In the genomic region with DNA sequence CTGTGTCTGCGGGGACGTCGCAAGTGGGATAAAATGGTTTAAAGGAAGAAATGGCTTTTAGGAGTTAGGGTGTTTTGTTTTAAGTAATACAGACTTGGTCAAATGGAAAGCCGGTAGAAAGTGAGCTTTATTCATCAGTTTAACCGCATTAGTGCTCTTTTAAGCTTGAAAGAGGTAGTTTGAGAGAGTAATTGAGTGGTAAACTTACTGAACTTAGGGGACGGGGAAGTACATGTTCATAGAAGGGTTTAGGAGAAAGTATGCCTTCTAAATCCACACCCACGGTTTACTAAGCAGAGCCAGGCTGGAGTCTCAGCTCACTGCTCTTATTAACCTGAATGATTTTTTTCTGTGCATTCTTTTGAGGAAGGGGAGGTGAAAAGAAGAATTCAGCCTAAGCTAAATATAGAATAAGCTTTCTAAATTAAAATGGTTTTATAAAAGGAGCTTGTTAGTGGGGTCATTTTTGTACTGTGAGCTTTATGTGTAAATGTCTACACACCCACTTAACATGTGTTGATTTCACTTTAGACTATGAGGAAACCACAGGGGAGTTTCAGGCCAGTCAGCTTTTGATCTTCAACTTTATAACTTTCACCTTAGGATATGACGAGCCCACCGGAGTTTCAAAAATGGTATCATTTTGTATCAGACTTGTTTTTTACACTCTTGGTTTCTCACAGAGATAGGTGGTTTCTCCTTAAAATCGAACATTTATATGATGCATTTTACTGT, we compare ENCODE assay signal across 1 cellular context. TPM values are rescaled to one million over a fixed set of nuclear protein-coding genes. Genes with fewer than 3 reads are reported as not detected.
"Had no signal": no experiment of that assay in that cellular context is flagged by ENCODE, and none has a peak within 500 bp of the region (broad histone marks: within the 10 kb centered on the region; RNA-seq: fewer than 3 reads in every experiment).

No MANE protein-coding gene starts in this region.

RNA-seq across cellular contexts. Expression of gene GOLGA8R, which starts 57.9 kb away (rescaled TPM):
- polyA plus RNA-seq: hepatocyte had no signal
